In the genomic region with DNA sequence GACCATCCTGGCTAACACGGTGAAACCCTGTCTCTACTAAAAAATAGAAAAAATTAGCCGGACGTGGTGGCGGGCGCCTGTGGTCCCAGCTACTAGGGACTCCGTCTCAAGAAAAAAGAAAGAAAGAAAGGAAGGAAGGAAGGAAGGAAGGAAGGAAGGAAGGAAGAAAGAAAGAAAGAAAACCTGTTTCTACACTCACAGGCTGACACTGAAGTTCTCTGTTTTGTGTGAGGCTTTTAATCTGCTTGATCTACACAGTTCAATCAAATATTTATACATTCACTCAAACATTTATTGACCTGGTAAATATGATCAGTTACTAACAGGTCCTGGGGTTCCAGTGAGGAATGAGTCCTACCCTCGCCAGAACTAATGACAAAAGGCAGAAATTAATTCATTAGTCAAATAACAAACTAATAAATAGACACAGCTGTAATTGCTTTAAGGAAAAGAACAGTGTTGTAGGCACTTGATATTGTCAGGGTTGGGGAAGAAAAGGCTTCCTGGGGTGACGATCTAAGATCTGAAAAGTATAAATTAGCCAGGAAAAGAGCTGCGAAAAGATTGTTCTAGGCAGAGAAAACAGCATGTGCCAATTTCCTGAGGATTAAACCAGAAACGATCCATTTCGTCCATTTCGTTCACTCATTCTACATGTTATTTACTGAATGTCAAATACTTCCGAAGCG, we compare ENCODE assay signal across 8 cellular contexts. TPM values are rescaled to one million over a fixed set of nuclear protein-coding genes. Genes with fewer than 3 reads are reported as not detected.
DNase-seq lines count a peak whose midpoint lies in the region; ATAC-seq, FAIRE-seq and TF ChIP-seq lines count a peak whose summit lies in the region.

No MANE protein-coding gene starts in this region.

- in situ Hi-C loops in mammary epithelial cell (cut with MboI; ENCODE audit: low sequenced_read_pairs in 2 of 2) = no loop called here

- ATAC-seq in HG02798 (IDR thresholded peaks at IDR 0.05; ENCODE audit: poor library complexity, unreplicated experiment) = no peak

- TF ChIP-seq POLR2A in GM12891 (IDR thresholded peaks at IDR 0.05; ENCODE audit: low read depth, low read length) = no peak

- H3K36me3 ChIP-seq in A673 (ENCODE audit: insufficient read depth, low read length, poor library complexity, severe bottlenecking) (peaks cover 26% of the 10 kb centered on the region), HUES6 (ENCODE audit: control insufficient read depth, insufficient read depth, low read length) (peaks cover 28% of the 10 kb centered on the region), mammary epithelial cell (ENCODE audit: insufficient read depth, low read length) (peaks cover 7% of the 10 kb centered on the region), mucosa of stomach (ENCODE audit: control insufficient read depth, insufficient read depth, low read length) (peaks cover 2% of the 10 kb centered on the region)

- intact Hi-C loops in A673 (cut with micrococcal nuclease; ENCODE audit: unreplicated experiment) (loop anchor here (5.0 kb wide), 1 partner anchor 71 kb away; the partner anchor contains the start of gene HDGFL2), mammary epithelial cell (cut with micrococcal nuclease) (loop anchor here (5.0 kb wide), 1 partner anchor 154 kb away; the partner anchor contains the start of gene YJU2)

- H3K79me2 ChIP-seq in mammary epithelial cell (ENCODE audit: insufficient read depth, low read length) = peaks cover 77% of the 10 kb centered on the region

- H3K4me1 ChIP-seq in A673 (ENCODE audit: insufficient read depth, low read length, poor library complexity, severe bottlenecking) (peaks cover 3% of the 10 kb centered on the region), HUES6 (ENCODE audit: control insufficient read depth, insufficient read depth, low read length) (peaks cover 22% of the 10 kb centered on the region), mammary epithelial cell (ENCODE audit: insufficient read depth, low read length) (peaks cover 19% of the 10 kb centered on the region), mucosa of stomach (ENCODE audit: control insufficient read depth, insufficient read depth, low read length) (peaks cover 6% of the 10 kb centered on the region)

- dilution Hi-C loops in mammary epithelial cell (cut with HindIII; ENCODE audit: low sequenced_read_pairs) = no loop called here

- FAIRE-seq in GM12891 (lab: Jason Lieb, UNC) = no peak

- no peak for TF ChIP-seq CTCF in A673 (conservative IDR thresholded peaks at IDR 0.05; ENCODE audit: low read depth, low read length)
- no peak for TF ChIP-seq CTCF in mammary epithelial cell (conservative IDR thresholded peaks at IDR 0.05 in 1 of 2, IDR thresholded peaks at IDR 0.05 in 1 of 2; ENCODE audit: extremely low read depth in 1 of 2, insufficient read depth in 1 of 2, low read depth in 1 of 2, low read length in 2 of 2)

- DNase-seq in A673 (ENCODE audit: low spot score) = no peak
- DNase-seq in mammary epithelial cell = no peak
- no peak for DNase-seq in COLO668 (lab: John Stamatoyannopoulos, UW; ENCODE audit: unreplicated experiment)
- no peak for DNase-seq in GM12891 (ENCODE audit: insufficient read length, low spot score)
- no peak for DNase-seq in amygdala (lab: John Stamatoyannopoulos, UW)

- H3K27me3 ChIP-seq in A673 (replicated peaks; ENCODE audit: insufficient read depth, low read depth, low read length, poor library complexity) (no peaks in the 10 kb centered on the region), HUES6 (ENCODE audit: control insufficient read depth, insufficient read depth, low read length) (no peaks in the 10 kb centered on the region), mammary epithelial cell (ENCODE audit: insufficient read depth, low read length) (no peaks in the 10 kb centered on the region), mucosa of stomach (ENCODE audit: control insufficient read depth, insufficient read depth, low read length) (no peaks in the 10 kb centered on the region)

- CTCF ChIA-PET in A673 (lab: Charles Lee) = interaction anchor here (0.6 to 1.1 kb wide), 4 partner anchors 9 to 694 kb away, joined by 3 to 11 read pairs (median 4); no protein-coding TSS in a partner anchor
- CTCF ChIA-PET in mammary epithelial cell (lab: Charles Lee; ENCODE audit: low non-redundant PET) = interaction anchor here (0.5 to 0.7 kb wide), 2 partner anchors 39 to 134 kb away, joined by 5 to 8 read pairs; no protein-coding TSS in a partner anchor

- BruUV-seq in A673 (replicated peaks; lab: Mats Ljungman, UMichigan) = TSS peak; percentile 25
- BruUV-seq in mammary epithelial cell (replicated peaks; lab: Mats Ljungman, UMichigan) = TSS peak; percentile 37

- POLR2A ChIA-PET in A673 (lab: Charles Lee; ENCODE audit: low non-redundant PET) = no interaction called here

- H2AFZ ChIP-seq in mammary epithelial cell (ENCODE audit: low read depth, low read length) = peak overlapping the region; percentile 69

- WGBS in mammary epithelial cell (ENCODE audit: low coverage, missing lambda C conversion rate) = 35% methylated on average over 13 of the region's 14 CpGs

- H3K9ac ChIP-seq in HUES6 (ENCODE audit: low read length) = peak overlapping the region; percentile 43
- peak overlapping the region; percentile 95 for H3K9ac ChIP-seq in mammary epithelial cell (ENCODE audit: insufficient read depth, low read length)
- peak overlapping the region; percentile 57 for H3K9ac ChIP-seq in mucosa of stomach (ENCODE audit: low read length)

- H3K27ac ChIP-seq in A673 (ENCODE audit: low read depth, low read length, poor library complexity, severe bottlenecking) (peak overlapping the region; percentile 91), HUES6 (ENCODE audit: low read depth, low read length) (no peak overlapping the region; the same call in 1 of the 2 replicates), mammary epithelial cell (ENCODE audit: insufficient read depth, low read depth, low read length) (peak overlapping the region; percentile 95)

- H3K4me3 ChIP-seq in A673 (ENCODE audit: low read depth, low read length, poor library complexity, severe bottlenecking) (peak overlapping the region; percentile 71), HUES6 (ENCODE audit: low read depth, low read length) (peak overlapping the region; percentile 52), mammary epithelial cell (replicated peaks in 1 of 3; ENCODE audit: insufficient read depth in 1 of 3, low read depth in 2 of 3, low read length in 3 of 3) (peak overlapping the region; percentile 27 to 57 (median 56)), mucosa of stomach (ENCODE audit: low read length) (peak overlapping the region; percentile 2)

- no peaks in the 10 kb centered on the region for H4K20me1 ChIP-seq in mammary epithelial cell (ENCODE audit: insufficient read depth, low read length)

- peak overlapping the region; percentile 92 for H3K4me2 ChIP-seq in mammary epithelial cell (ENCODE audit: insufficient read depth, low read depth, low read length)

- H3K9me3 ChIP-seq in A673 (ENCODE audit: low read depth, low read length, poor library complexity, severe bottlenecking) (no peaks in the 10 kb centered on the region), HUES6 (ENCODE audit: control insufficient read depth, insufficient read depth, low read depth, low read length) (no peaks in the 10 kb centered on the region), mammary epithelial cell (replicated peaks; ENCODE audit: insufficient read depth, low read length) (no peaks in the 10 kb centered on the region), mucosa of stomach (ENCODE audit: control insufficient read depth, low read length) (no peaks in the 10 kb centered on the region)

TF ChIP-seq in GM12891, 5 proteins besides CTCF, POLR2A, EP300 and RAD21:
- TF ChIP-seq SPI1 (IDR thresholded peaks at IDR 0.05; ENCODE audit: low read depth, low read length) (no peak), TAF1 (IDR thresholded peaks at IDR 0.05; ENCODE audit: low read depth, low read length) (no peak), POLR2AphosphoS5 (IDR thresholded peaks at IDR 0.05; ENCODE audit: low read depth, low read length) (no peak), POU2F2 (IDR thresholded peaks at IDR 0.05; ENCODE audit: low read depth, low read length) (no peak), PAX5 (IDR thresholded peaks at IDR 0.05; ENCODE audit: insufficient read depth, low read length, severe bottlenecking) (no peak)

RNA-seq across cellular contexts. Expression of gene CHAF1A, which starts 0.8 kb away (rescaled TPM):
- total RNA-seq in A673 (2021) = 115 and 119 TPM in 2 replicates
- 10 to 100 TPM in 1 of 2 donors, 1 to 10 TPM in 1; 4.0 to 30.0 TPM for total RNA-seq in mammary epithelial cell
- polyA plus RNA-seq in mammary epithelial cell = 24.4 TPM
- 16.8 TPM for polyA minus RNA-seq in mammary epithelial cell
- 21.8 TPM for polyA plus RNA-seq in GM12891 (2012; ENCODE audit: low read depth, missing spikeins)

RNA-seq across cellular contexts. Expression of gene SH3GL1, which starts 1.3 kb away (rescaled TPM):
- total RNA-seq in A673 (2021) (100 and 108 TPM in 2 replicates), mammary epithelial cell (100 to 1,000 TPM in 1 of 2 donors, 10 to 100 TPM in 1; 80.5 to 149 TPM)
- polyA plus RNA-seq in mammary epithelial cell = 84.9 TPM
- polyA minus RNA-seq in mammary epithelial cell = 55.7 TPM
- polyA plus RNA-seq in GM12891 (2012; ENCODE audit: low read depth, missing spikeins) = 25.7 TPM

RNA-seq across cellular contexts. Expression of gene UBXN6, which starts 56.0 kb away (rescaled TPM):
- total RNA-seq in A673 (2021) = 49.1 and 56.1 TPM in 2 replicates
- 10 to 100 TPM; 81.0 to 87.7 TPM for total RNA-seq in mammary epithelial cell
- polyA plus RNA-seq in mammary epithelial cell = 56.4 TPM
- 11.1 TPM for polyA minus RNA-seq in mammary epithelial cell
- 36.2 TPM for polyA plus RNA-seq in GM12891 (2012; ENCODE audit: low read depth, missing spikeins)

RNA-seq across cellular contexts. Expression of gene MPND, which starts 58.3 kb away (rescaled TPM):
- total RNA-seq in A673 (2021) (22.6 and 26.3 TPM in 2 replicates), mammary epithelial cell (10 to 100 TPM in 1 of 2 donors, 1 to 10 TPM in 1; 4.3 to 12.5 TPM)
- 5.5 TPM for polyA plus RNA-seq in mammary epithelial cell
- polyA minus RNA-seq in mammary epithelial cell = 2.0 TPM
- polyA plus RNA-seq in GM12891 (2012; ENCODE audit: low read depth, missing spikeins) = 14.6 TPM

Comparison
In these comparisons a context has a peak if more than half of its experiments do, and no peak if none do; other contexts are left out.
1. H3K4me3 ChIP-seq: peak in every context shown above with its lines; median percentile 71 in A673; 56 in mammary epithelial cell; 52 in HUES6; 2 in mucosa of stomach.
2. H3K9ac ChIP-seq: peak in every context shown above with its lines; median percentile 95 in mammary epithelial cell; 57 in mucosa of stomach; 43 in HUES6.